In genomic region chr4:38967260-38968095, GRCh38 we compare ENCODE assay signal across 1 cellular context.
TF ChIP-seq lines count a peak whose summit lies in the region.

No MANE protein-coding gene starts in this region.

TF ChIP-seq in K562, 482 proteins besides CTCF, POLR2A, EP300 and RAD21 (continued from another document and continues in another):
- TF ChIP-seq CUX1 (CRISPR knock-in tag; IDR thresholded peaks at IDR 0.05) (no peak), ZNF695 (CRISPR knock-in tag; IDR thresholded peaks at IDR 0.05) (no peak), MAFK (IDR thresholded peaks at IDR 0.05; ENCODE audit: low read length) (peak; percentile 7; the same call in 1 of the 2 replicates), ZNF639 (CRISPR knock-in tag; conservative IDR thresholded peaks at IDR 0.05 in 1 of 2, IDR thresholded peaks at IDR 0.05 in 1 of 2) (no peak), PREB (CRISPR knock-in tag; IDR thresholded peaks at IDR 0.05) (no peak), SIX5 (IDR thresholded peaks at IDR 0.05; ENCODE audit: borderline replicate concordance in 1 of 2, insufficient read depth in 1 of 2, low read depth in 1 of 2, low read length in 2 of 2) (no peak), ZNF583 (CRISPR knock-in tag; IDR thresholded peaks at IDR 0.05) (peak; percentile 49; the same call in 1 of the 2 replicates), DPF2 (IDR thresholded peaks at IDR 0.05) (no peak), GABPB2 (CRISPR knock-in tag; conservative IDR thresholded peaks at IDR 0.05) (no peak), ADNP (tag; IDR thresholded peaks at IDR 0.05) (no peak), SIN3A (IDR thresholded peaks at IDR 0.05; ENCODE audit: borderline replicate concordance in 2 of 2, control insufficient read depth in 1 of 2, low read depth in 2 of 2, low read length in 2 of 2) (no peak), ZBTB49 (CRISPR knock-in tag; IDR thresholded peaks at IDR 0.05; ENCODE audit: borderline replicate concordance) (no peak), RBM15 (IDR thresholded peaks at IDR 0.05; ENCODE audit: insufficient read depth, low read length) (no peak), PHF8 (IDR thresholded peaks at IDR 0.05; ENCODE audit: borderline replicate concordance, low read length) (no peak), ZNF584 (CRISPR knock-in tag; IDR thresholded peaks at IDR 0.05; ENCODE audit: low read depth) (peak; percentile 98), MAZ (CRISPR knock-in tag; conservative IDR thresholded peaks at IDR 0.05 in 1 of 2, IDR thresholded peaks at IDR 0.05 in 1 of 2) (peak in 1 of 2 experiments; percentile 14; a peak in 1 of 4 replicates), HMGN3 (IDR thresholded peaks at IDR 0.05; ENCODE audit: borderline replicate concordance, extremely low read depth, insufficient read length, low read depth, low read length) (no peak), CAMTA2 (CRISPR knock-in tag; conservative IDR thresholded peaks at IDR 0.05) (no peak), ZNF121 (CRISPR knock-in tag; conservative IDR thresholded peaks at IDR 0.05) (no peak), SAFB (IDR thresholded peaks at IDR 0.05; ENCODE audit: borderline replicate concordance, low read depth, low read length) (no peak), IRF9 (tag; IDR thresholded peaks at IDR 0.05) (peak; percentile 85; the same call in 1 of the 2 replicates), ZNF134 (CRISPR knock-in tag; conservative IDR thresholded peaks at IDR 0.05) (no peak), MYC (IDR thresholded peaks at IDR 0.05; ENCODE audit: low read depth, low read length) (peak; percentile 29; the same call in 1 of the 2 replicates), MYC (CRISPR knock-in tag; IDR thresholded peaks at IDR 0.05; ENCODE audit: borderline replicate concordance, low read depth) (no peak), ZBTB9 (CRISPR knock-in tag; IDR thresholded peaks at IDR 0.05) (no peak), SETDB1 (IDR thresholded peaks at IDR 0.05; ENCODE audit: low read length) (no peak), ZNF407 (IDR thresholded peaks at IDR 0.05; ENCODE audit: low read depth) (no peak), PBX2 (CRISPR knock-in tag; IDR thresholded peaks at IDR 0.05; ENCODE audit: low read depth) (no peak), PBX2 (tag; conservative IDR thresholded peaks at IDR 0.05; ENCODE audit: low read depth) (no peak), ZNF282 (CRISPR knock-in tag; IDR thresholded peaks at IDR 0.05) (no peak), RBM14 (IDR thresholded peaks at IDR 0.05; ENCODE audit: borderline replicate concordance, insufficient read depth, low read depth, low read length) (no peak), ZNF561 (CRISPR knock-in tag; conservative IDR thresholded peaks at IDR 0.05) (no peak), BACH1 (tag; IDR thresholded peaks at IDR 0.05) (peak; percentile 82), NFE2 (IDR thresholded peaks at IDR 0.05; ENCODE audit: low read depth) (0 out of 2 replicates have a peak, but pooled peaks have one; percentile 11)
